In the genomic region with DNA sequence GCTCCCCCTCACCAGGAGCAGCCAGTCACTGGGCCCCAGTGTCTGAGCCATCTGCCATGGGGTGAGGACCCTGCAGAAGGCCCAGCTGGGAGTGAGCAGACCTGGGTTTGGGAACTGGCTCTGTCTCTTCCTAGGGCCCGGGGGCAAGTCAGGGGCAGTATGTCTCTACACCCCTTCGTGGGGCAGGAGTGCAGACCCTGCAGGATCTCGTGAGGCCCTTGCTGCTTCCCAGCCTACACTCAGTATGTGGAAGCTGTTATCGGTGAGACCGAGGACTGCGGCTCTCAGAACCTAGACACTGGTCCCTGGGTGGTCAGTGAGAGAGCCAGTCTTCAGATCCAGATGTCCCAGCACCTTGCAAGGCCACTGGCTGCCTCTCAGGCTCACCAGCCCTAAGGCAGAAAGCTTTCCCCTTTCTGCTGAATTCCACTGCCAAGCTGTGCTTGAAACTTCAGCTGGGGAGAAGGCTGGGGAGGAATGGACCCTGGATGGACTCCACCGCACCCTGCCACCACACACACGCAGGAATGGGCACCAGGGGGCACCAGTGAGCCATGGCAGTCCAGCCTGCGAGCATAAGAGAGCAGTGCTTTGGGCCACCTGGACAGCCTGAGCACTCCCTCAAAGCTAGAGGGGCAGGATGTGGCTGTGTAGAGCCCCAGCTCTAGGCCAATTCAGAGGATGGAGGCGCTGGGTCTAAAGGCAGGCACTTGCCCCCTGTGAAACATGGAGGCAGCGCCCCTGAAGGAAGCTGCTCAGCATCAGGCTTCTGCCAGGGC, we compare ENCODE assay signal across 9 cellular contexts. TPM values are rescaled to one million over a fixed set of nuclear protein-coding genes. Genes with fewer than 3 reads are reported as not detected.
DNase-seq lines count a peak whose midpoint lies in the region; ATAC-seq and TF ChIP-seq lines count a peak whose summit lies in the region.
"Had no signal": no experiment of that assay in that cellular context is flagged by ENCODE, and none has a peak within 500 bp of the region (broad histone marks: within the 10 kb centered on the region; RNA-seq: fewer than 3 reads in every experiment).

No MANE protein-coding gene starts in this region.

- no peaks in the 10 kb centered on the region for H3K27me3 ChIP-seq in cardiac muscle cell
- no peaks in the 10 kb centered on the region for H3K27me3 ChIP-seq in uterus

- TF ChIP-seq POLR2A in uterus (IDR thresholded peaks at IDR 0.05) = peak in 1 of 2 donors; percentile 29

- TF ChIP-seq RAD21 in Ishikawa (IDR thresholded peaks at IDR 0.05; ENCODE audit: low read depth) = peak; percentile 93

- H3K9me3 Mint-ChIP-seq in progenitor cell of endocrine pancreas (ENCODE audit: low read depth) = no peaks in the 10 kb centered on the region
- H3K9me3 Mint-ChIP-seq: stimulated activated naive CD8-positive, alpha-beta T cell treated with anti-CD3 and anti-CD28 coated beads, Interleukin-15, Interleukin-2, amounts not matched to agents 100 ng/mL and 50 ng/mL, for 24 hours had no signal

- no peak overlapping the region for H3K27ac ChIP-seq in cardiac muscle cell
- no peak overlapping the region for H3K27ac ChIP-seq in uterus

- no peak for TF ChIP-seq EP300 in Ishikawa (IDR thresholded peaks at IDR 0.05; ENCODE audit: borderline replicate concordance)

- H3K27ac Mint-ChIP-seq in progenitor cell of endocrine pancreas = no peak overlapping the region
- H3K27ac Mint-ChIP-seq: stimulated activated naive CD8-positive, alpha-beta T cell treated with anti-CD3 and anti-CD28 coated beads, Interleukin-15, Interleukin-2, amounts not matched to agents 100 ng/mL and 50 ng/mL, for 24 hours had no signal

- H3K36me3 ChIP-seq in cardiac muscle cell (no peaks in the 10 kb centered on the region), uterus (no peaks in the 10 kb centered on the region)

- intact Hi-C loops in uterus (cut with DNase I; ENCODE audit: low total_unique reads) = no loop called here

- H3K4me1 Mint-ChIP-seq in progenitor cell of endocrine pancreas (ENCODE audit: low read depth) = peaks cover 6% of the 10 kb centered on the region

- H3K36me3 Mint-ChIP-seq in progenitor cell of endocrine pancreas (ENCODE audit: insufficient read depth) = no peaks in the 10 kb centered on the region

- TF ChIP-seq CTCF in cardiac muscle cell (IDR thresholded peaks at IDR 0.05; ENCODE audit: low read depth, low read length) (peak; percentile 99), progenitor cell of endocrine pancreas (IDR thresholded peaks at IDR 0.05; ENCODE audit: unreplicated experiment) (peak; percentile 93), uterus (IDR thresholded peaks at IDR 0.05) (peak; percentile 89 to 94 (median 92))

- peak; percentile 52 for DNase-seq in GM04504 (ENCODE audit: low read depth)
- peak; percentile 81 for DNase-seq in SKM-1 (lab: John Stamatoyannopoulos, UW; ENCODE audit: unreplicated experiment)
- peak; percentile 81 for DNase-seq in activated naive CD4-positive, alpha-beta T cell treated with anti-CD3 and anti-CD28 coated beads, Interleukin-2, amount 50 U/mL, for 16 hours
- DNase-seq in cardiac muscle cell (ENCODE audit: low read depth in 1 of 2, low spot score in 1 of 2) = peak; percentile 90 to 93
- peak; percentile 93 for DNase-seq in progenitor cell of endocrine pancreas (ENCODE audit: low spot score, unreplicated experiment)
- peak; percentile 86 to 88 for DNase-seq in uterus

- no peak overlapping the region for H3K4me3 ChIP-seq in cardiac muscle cell
- no peak overlapping the region for H3K4me3 ChIP-seq in uterus

- H3K4me3 Mint-ChIP-seq in progenitor cell of endocrine pancreas (ENCODE audit: low read depth) = no peak overlapping the region
- H3K4me3 Mint-ChIP-seq: stimulated activated naive CD8-positive, alpha-beta T cell treated with anti-CD3 and anti-CD28 coated beads, Interleukin-15, Interleukin-2, amounts not matched to agents 100 ng/mL and 50 ng/mL, for 24 hours had no signal

- H3K27me3 Mint-ChIP-seq in progenitor cell of endocrine pancreas = peaks cover 20% of the 10 kb centered on the region

- no peaks in the 10 kb centered on the region for H3K4me1 ChIP-seq in cardiac muscle cell (ENCODE audit: low read depth)
- H3K4me1 ChIP-seq in uterus = peaks cover 0 to 5% of the 10 kb centered on the region in 2 donors

- peak; percentile 96 for ATAC-seq in GM21737 (IDR thresholded peaks at IDR 0.05; ENCODE audit: unreplicated experiment)

- no peaks in the 10 kb centered on the region for H3K9me3 ChIP-seq in cardiac muscle cell (ENCODE audit: low read depth)
- H3K9me3 ChIP-seq in uterus = no peaks in the 10 kb centered on the region

TF ChIP-seq in Ishikawa, 13 proteins besides CTCF, POLR2A, EP300 and RAD21:
- TF ChIP-seq ZBTB7A (IDR thresholded peaks at IDR 0.05; ENCODE audit: low read depth) (no peak), TCF12 (IDR thresholded peaks at IDR 0.05; ENCODE audit: low read depth) (no peak), CREB1 (IDR thresholded peaks at IDR 0.05; ENCODE audit: low read depth) (no peak), TAF1 (IDR thresholded peaks at IDR 0.05; ENCODE audit: low read depth) (no peak), NFIC (IDR thresholded peaks at IDR 0.05) (no peak), YY1 (IDR thresholded peaks at IDR 0.05; ENCODE audit: low read depth) (no peak), TEAD4 (IDR thresholded peaks at IDR 0.05) (no peak), CEBPB (IDR thresholded peaks at IDR 0.05) (no peak)
- TF ChIP-seq, protein P1, sequence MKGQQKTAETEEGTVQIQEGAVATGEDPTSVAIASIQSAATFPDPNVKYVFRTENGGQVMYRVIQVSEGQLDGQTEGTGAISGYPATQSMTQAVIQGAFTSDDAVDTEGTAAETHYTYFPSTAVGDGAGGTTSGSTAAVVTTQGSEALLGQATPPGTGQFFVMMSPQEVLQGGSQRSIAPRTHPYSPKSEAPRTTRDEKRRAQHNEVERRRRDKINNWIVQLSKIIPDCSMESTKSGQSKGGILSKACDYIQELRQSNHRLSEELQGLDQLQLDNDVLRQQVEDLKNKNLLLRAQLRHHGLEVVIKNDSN (IDR thresholded peaks at IDR 0.05) = no peak
- TF ChIP-seq, protein P2, sequence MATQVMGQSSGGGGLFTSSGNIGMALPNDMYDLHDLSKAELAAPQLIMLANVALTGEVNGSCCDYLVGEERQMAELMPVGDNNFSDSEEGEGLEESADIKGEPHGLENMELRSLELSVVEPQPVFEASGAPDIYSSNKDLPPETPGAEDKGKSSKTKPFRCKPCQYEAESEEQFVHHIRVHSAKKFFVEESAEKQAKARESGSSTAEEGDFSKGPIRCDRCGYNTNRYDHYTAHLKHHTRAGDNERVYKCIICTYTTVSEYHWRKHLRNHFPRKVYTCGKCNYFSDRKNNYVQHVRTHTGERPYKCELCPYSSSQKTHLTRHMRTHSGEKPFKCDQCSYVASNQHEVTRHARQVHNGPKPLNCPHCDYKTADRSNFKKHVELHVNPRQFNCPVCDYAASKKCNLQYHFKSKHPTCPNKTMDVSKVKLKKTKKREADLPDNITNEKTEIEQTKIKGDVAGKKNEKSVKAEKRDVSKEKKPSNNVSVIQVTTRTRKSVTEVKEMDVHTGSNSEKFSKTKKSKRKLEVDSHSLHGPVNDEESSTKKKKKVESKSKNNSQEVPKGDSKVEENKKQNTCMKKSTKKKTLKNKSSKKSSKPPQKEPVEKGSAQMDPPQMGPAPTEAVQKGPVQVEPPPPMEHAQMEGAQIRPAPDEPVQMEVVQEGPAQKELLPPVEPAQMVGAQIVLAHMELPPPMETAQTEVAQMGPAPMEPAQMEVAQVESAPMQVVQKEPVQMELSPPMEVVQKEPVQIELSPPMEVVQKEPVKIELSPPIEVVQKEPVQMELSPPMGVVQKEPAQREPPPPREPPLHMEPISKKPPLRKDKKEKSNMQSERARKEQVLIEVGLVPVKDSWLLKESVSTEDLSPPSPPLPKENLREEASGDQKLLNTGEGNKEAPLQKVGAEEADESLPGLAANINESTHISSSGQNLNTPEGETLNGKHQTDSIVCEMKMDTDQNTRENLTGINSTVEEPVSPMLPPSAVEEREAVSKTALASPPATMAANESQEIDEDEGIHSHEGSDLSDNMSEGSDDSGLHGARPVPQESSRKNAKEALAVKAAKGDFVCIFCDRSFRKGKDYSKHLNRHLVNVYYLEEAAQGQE (IDR thresholded peaks at IDR 0.05; ENCODE audit: low read depth) = no peak
- TF ChIP-seq, protein P3, sequence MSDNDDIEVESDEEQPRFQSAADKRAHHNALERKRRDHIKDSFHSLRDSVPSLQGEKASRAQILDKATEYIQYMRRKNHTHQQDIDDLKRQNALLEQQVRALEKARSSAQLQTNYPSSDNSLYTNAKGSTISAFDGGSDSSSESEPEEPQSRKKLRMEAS (IDR thresholded peaks at IDR 0.05) = no peak

RNA-seq across cellular contexts. Expression of a gene that starts 21.4 kb away (rescaled TPM):
- total RNA-seq in cardiac muscle cell = 1.3 and 2.3 TPM in 2 replicates
- polyA plus RNA-seq in cardiac muscle cell = 1.2 and 2.3 TPM in 2 replicates
- 0.93 and 1.5 TPM in 2 replicates for total RNA-seq in progenitor cell of endocrine pancreas
- total RNA-seq in uterus = under 1 TPM in 1 of 4 donors, not detected in 3; 0.69 TPM

RNA-seq across cellular contexts. Expression of a gene that starts 27.1 kb away (rescaled TPM):
- total RNA-seq in cardiac muscle cell = 53.2 and 63.6 TPM in 2 replicates
- 70.7 and 102 TPM in 2 replicates for polyA plus RNA-seq in cardiac muscle cell
- total RNA-seq in progenitor cell of endocrine pancreas = 21.2 and 23.0 TPM in 2 replicates
- 10 to 100 TPM in 1 of 4 donors, 1 to 10 TPM in 3; 6.1 to 26.5 (median 8.2) TPM for total RNA-seq in uterus

RNA-seq across cellular contexts. Expression of a gene that starts 46.1 kb away (rescaled TPM):
- total RNA-seq in cardiac muscle cell = 34.0 and 39.3 TPM in 2 replicates
- polyA plus RNA-seq in cardiac muscle cell = 32.3 and 38.3 TPM in 2 replicates
- 13.9 and 16.6 TPM in 2 replicates for total RNA-seq in progenitor cell of endocrine pancreas
- total RNA-seq in uterus = 100 to 1,000 TPM in 1 of 4 donors, 10 to 100 TPM in 2, 1 to 10 TPM in 1; 8.2 to 266 (median 52.8) TPM
